In the genomic region with DNA sequence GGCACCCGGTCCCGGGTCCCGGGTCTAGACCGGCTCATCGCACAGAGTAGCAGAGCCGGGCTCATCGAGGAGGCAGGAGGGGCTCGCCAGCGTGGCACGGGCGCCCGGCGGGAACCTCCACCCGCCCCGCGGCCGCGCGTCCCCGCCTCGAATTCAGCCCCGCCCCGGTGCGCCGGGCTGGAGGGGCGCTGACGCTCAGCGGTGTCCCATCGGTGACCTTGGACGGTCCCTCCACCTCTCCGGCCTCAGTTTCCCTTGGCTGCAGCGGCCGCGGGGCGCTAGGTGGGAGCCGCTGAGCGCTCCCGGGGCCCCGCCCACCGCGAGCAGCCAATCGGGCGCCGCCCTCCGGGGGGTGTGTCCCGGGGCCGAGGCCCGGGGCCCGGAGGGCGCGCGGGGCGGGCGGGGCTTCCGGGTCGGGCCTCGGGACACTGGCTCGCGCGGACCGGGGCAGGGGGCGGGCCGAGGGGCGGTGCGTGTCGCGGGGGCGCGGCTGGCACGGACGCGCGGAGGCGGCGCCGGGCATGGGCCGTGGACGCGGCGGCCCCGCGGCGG, we compare ENCODE assay signal across 8 cellular contexts. TPM values are rescaled to one million over a fixed set of nuclear protein-coding genes. Genes with fewer than 3 reads are reported as not detected.
DNase-seq lines count a peak whose midpoint lies in the region; ATAC-seq and TF ChIP-seq lines count a peak whose summit lies in the region.

Gene PPARA, plus strand, starts transcription at position 529 of the 552 bp plus-strand sequence. CDS start 47,858 bp downstream, outside the sequence.

- ATAC-seq in GM21737 (IDR thresholded peaks at IDR 0.05; ENCODE audit: unreplicated experiment) = peak; percentile 70
- peak; percentile 96 for ATAC-seq in upper lobe of right lung

- DNase-seq in EL (peak; percentile 79), Kasumi-1 (lab: John Stamatoyannopoulos, UW) (peak; percentile 26 to 39), amygdala (lab: John Stamatoyannopoulos, UW) (peak in 54 of 56 donors; percentile 35 to 94 (median 77)), right atrium auricular region (ENCODE audit: low spot score) (peak; percentile 82), prostate gland (ENCODE audit: low spot score) (peak; percentile 91), upper lobe of right lung (peak; percentile 96)
- DNase-seq in T-helper 2 cell treated with Interferon-gamma antibody and Interleukin-4, amounts not matched to agents 5 μg/mL and 100 μg/mL, for 36 hours (ENCODE audit: low spot score) = peak; percentile 88

- TF ChIP-seq CTCF in right atrium auricular region (IDR thresholded peaks at IDR 0.05) (no peak), prostate gland (IDR thresholded peaks at IDR 0.05) (peak in 1 of 4 experiments; percentile 15), upper lobe of right lung (IDR thresholded peaks at IDR 0.05) (no peak)

- H3K27ac ChIP-seq in right atrium auricular region (peak within 1 kb of the TSS; percentile 96 to 99), prostate gland (peak within 1 kb of the TSS; percentile 91 to 93), upper lobe of right lung (peak within 1 kb of the TSS; percentile 89)

- H3K27ac Mint-ChIP-seq in T-helper 2 cell treated with Interferon-gamma antibody and Interleukin-4, amounts not matched to agents 5 μg/mL and 100 μg/mL, for 36 hours = peak within 1 kb of the TSS; percentile 52

- peaks cover 30% of the 10 kb centered on the region for H3K27me3 Mint-ChIP-seq in T-helper 2 cell treated with Interferon-gamma antibody and Interleukin-4, amounts not matched to agents 5 μg/mL and 100 μg/mL, for 36 hours (ENCODE audit: low read depth)

- TF ChIP-seq POLR2A in prostate gland (IDR thresholded peaks at IDR 0.05) = peak; percentile 56

- no peaks in the 10 kb centered on the region for H3K9me3 Mint-ChIP-seq in T-helper 2 cell treated with Interferon-gamma antibody and Interleukin-4, amounts not matched to agents 5 μg/mL and 100 μg/mL, for 36 hours

- H3K9me3 ChIP-seq in right atrium auricular region (no peaks in the 10 kb centered on the region), prostate gland (no peaks in the 10 kb centered on the region), upper lobe of right lung (no peaks in the 10 kb centered on the region)

- H3K36me3 ChIP-seq in right atrium auricular region = peaks cover 4% of the 10 kb centered on the region
- H3K36me3 ChIP-seq in prostate gland = no peaks in the 10 kb centered on the region
- H3K36me3 ChIP-seq in upper lobe of right lung = peaks cover 13% of the 10 kb centered on the region

- peaks cover 7% of the 10 kb centered on the region for H3K36me3 Mint-ChIP-seq in T-helper 2 cell treated with Interferon-gamma antibody and Interleukin-4, amounts not matched to agents 5 μg/mL and 100 μg/mL, for 36 hours (ENCODE audit: low read depth)

- H3K4me1 Mint-ChIP-seq in T-helper 2 cell treated with Interferon-gamma antibody and Interleukin-4, amounts not matched to agents 5 μg/mL and 100 μg/mL, for 36 hours (ENCODE audit: low read depth) = peaks cover 10% of the 10 kb centered on the region

- H3K4me3 ChIP-seq in right atrium auricular region = peak within 1 kb of the TSS; percentile 95 to 96
- H3K4me3 ChIP-seq in prostate gland = peak within 1 kb of the TSS; percentile 68 to 94
- H3K4me3 ChIP-seq in upper lobe of right lung = peak within 1 kb of the TSS; percentile 94

- intact Hi-C loops in prostate gland (cut with DNase I) (loop anchor here (5.0 kb wide), 1 partner anchor 117 kb away; the partner anchor contains the start of gene TTC38), upper lobe of right lung (cut with DNase I) (no loop called here)

- peak within 1 kb of the TSS; percentile 81 for H3K4me3 Mint-ChIP-seq in T-helper 2 cell treated with Interferon-gamma antibody and Interleukin-4, amounts not matched to agents 5 μg/mL and 100 μg/mL, for 36 hours

- H3K27me3 ChIP-seq in right atrium auricular region (no peaks in the 10 kb centered on the region), prostate gland (replicated peaks; ENCODE audit: insufficient read depth) (no peaks in the 10 kb centered on the region), upper lobe of right lung (no peaks in the 10 kb centered on the region)

- H3K4me1 ChIP-seq in right atrium auricular region = peaks cover 0 to 46% of the 10 kb centered on the region in 2 donors
- H3K4me1 ChIP-seq in prostate gland (replicated peaks) = no peaks in the 10 kb centered on the region
- peaks cover 24% of the 10 kb centered on the region for H3K4me1 ChIP-seq in upper lobe of right lung

- WGBS in prostate gland = under 1% methylated on average over 34 of the region's 83 CpGs

RNA-seq across cellular contexts. Expression of gene PPARA, which starts in this region (rescaled TPM):
- total RNA-seq in right atrium auricular region = 10 to 100 TPM; 48.4 to 67.1 TPM
- 10 to 100 TPM; 21.2 to 27.3 TPM for total RNA-seq in prostate gland
- total RNA-seq in upper lobe of right lung = 18.4 TPM

Comparison
In these comparisons a context has a peak if more than half of its experiments do, and no peak if none do; other contexts are left out.
1. Peak in every context shown above with its lines: DNase-seq, ATAC-seq, H3K4me3 ChIP-seq and H3K27ac ChIP-seq.
2. DNase-seq: peak in every context shown above with its lines; median percentile 96 in upper lobe of right lung; 91 in prostate gland; 88 in T-helper 2 cell treated with Interferon-gamma antibody and Interleukin-4, amounts not matched to agents 5 μg/mL and 100 μg/mL, for 36 hours; 82 in right atrium auricular region; 79 in EL; 77 in amygdala; 32 in Kasumi-1.